Comparison of ENCODE assay signal across 8 cellular contexts in genomic region chr1:27603320-27603961, GRCh38. TPM values are rescaled to one million over a fixed set of nuclear protein-coding genes. Genes with fewer than 3 reads are reported as not detected.
DNase-seq lines count a peak whose midpoint lies in the region; ATAC-seq, FAIRE-seq and TF ChIP-seq lines count a peak whose summit lies in the region.

No MANE protein-coding gene starts in this region.

- H3K9me3 Mint-ChIP-seq in stimulated activated naive CD8-positive, alpha-beta T cell treated with anti-CD3 and anti-CD28 coated beads, Interleukin-15, Interleukin-2, amounts not matched to agents 100 ng/mL and 50 ng/mL, for 24 hours = no peaks in the 10 kb centered on the region

- POLR2A ChIA-PET in A673 (lab: Charles Lee; ENCODE audit: low non-redundant PET) = interaction anchor here (0.6 to 0.7 kb wide), 3 partner anchors 71 to 272 kb away, joined by 4 to 20 read pairs (median 5); no protein-coding TSS in a partner anchor

- no peaks in the 10 kb centered on the region for H3K9me3 ChIP-seq in A673 (ENCODE audit: low read depth, low read length, poor library complexity, severe bottlenecking)
- H3K9me3 ChIP-seq in breast epithelium = no peaks in the 10 kb centered on the region

- CTCF ChIA-PET in A673 (lab: Charles Lee) = interaction anchor here (0.6 to 1.6 kb wide), 8 partner anchors 47 to 1134 kb away, joined by 3 to 16 read pairs (median 4); partner anchors contain the start of gene YTHDF2

- H3K27ac Mint-ChIP-seq in stimulated activated naive CD8-positive, alpha-beta T cell treated with anti-CD3 and anti-CD28 coated beads, Interleukin-15, Interleukin-2, amounts not matched to agents 100 ng/mL and 50 ng/mL, for 24 hours = peak overlapping the region; percentile 74

- no TSS peak for BruUV-seq in A673 (replicated peaks; lab: Mats Ljungman, UMichigan)

- H3K4me1 ChIP-seq in A673 (ENCODE audit: insufficient read depth, low read length, poor library complexity, severe bottlenecking) = peaks cover 55% of the 10 kb centered on the region
- H3K4me1 ChIP-seq in breast epithelium = peaks cover 21 to 28% of the 10 kb centered on the region in 2 donors

- peak overlapping the region; percentile 87 for H3K4me3 ChIP-seq in A673 (ENCODE audit: low read depth, low read length, poor library complexity, severe bottlenecking)
- peak overlapping the region; percentile 92 to 100 (median 95) for H3K4me3 ChIP-seq in breast epithelium

- TF ChIP-seq POLR2A in GM12891 (IDR thresholded peaks at IDR 0.05; ENCODE audit: low read depth, low read length) (no peak), breast epithelium (IDR thresholded peaks at IDR 0.05) (no peak)

- no peak for FAIRE-seq in GM12891 (lab: Jason Lieb, UNC)

- no peaks in the 10 kb centered on the region for H3K27me3 ChIP-seq in A673 (replicated peaks; ENCODE audit: insufficient read depth, low read depth, low read length, poor library complexity)
- H3K27me3 ChIP-seq in breast epithelium = no peaks in the 10 kb centered on the region

- no peaks in the 10 kb centered on the region for H3K36me3 Mint-ChIP-seq in stimulated activated naive CD8-positive, alpha-beta T cell treated with anti-CD3 and anti-CD28 coated beads, Interleukin-15, Interleukin-2, amounts not matched to agents 100 ng/mL and 50 ng/mL, for 24 hours (ENCODE audit: low read depth)

- H3K4me3 Mint-ChIP-seq in stimulated activated naive CD8-positive, alpha-beta T cell treated with anti-CD3 and anti-CD28 coated beads, Interleukin-15, Interleukin-2, amounts not matched to agents 100 ng/mL and 50 ng/mL, for 24 hours = peak overlapping the region; percentile 92

- no peaks in the 10 kb centered on the region for H3K27me3 Mint-ChIP-seq in stimulated activated naive CD8-positive, alpha-beta T cell treated with anti-CD3 and anti-CD28 coated beads, Interleukin-15, Interleukin-2, amounts not matched to agents 100 ng/mL and 50 ng/mL, for 24 hours

- peak; percentile 37 for ATAC-seq in left colon
- ATAC-seq in HG02938 (IDR thresholded peaks at IDR 0.05; ENCODE audit: unreplicated experiment) = no peak

- H3K4me1 Mint-ChIP-seq in stimulated activated naive CD8-positive, alpha-beta T cell treated with anti-CD3 and anti-CD28 coated beads, Interleukin-15, Interleukin-2, amounts not matched to agents 100 ng/mL and 50 ng/mL, for 24 hours (ENCODE audit: low read depth) = peaks cover 29% of the 10 kb centered on the region

- TF ChIP-seq CTCF in A673 (conservative IDR thresholded peaks at IDR 0.05; ENCODE audit: low read depth, low read length) (no peak), breast epithelium (IDR thresholded peaks at IDR 0.05) (no peak)

- DNase-seq in A673 (ENCODE audit: low spot score) (peak; percentile 52), GM12891 (ENCODE audit: insufficient read length, low spot score) (peak; percentile 72), RPMI8226 (peak; percentile 54), breast epithelium (ENCODE audit: low spot score in 2 of 2) (no peak), left colon (peak in 1 of 2 donors; percentile 65), HCEC 1CT (no peak)

- intact Hi-C loops in A673 (cut with micrococcal nuclease; ENCODE audit: unreplicated experiment) = no loop called here
- intact Hi-C loops in breast epithelium (cut with DNase I; ENCODE audit: low total_unique reads) = loop anchor here (5.0 to 10.0 kb wide), 2 partner anchors 46 to 209 kb away; partner anchors contain the start of gene GPR3
- intact Hi-C loops in left colon (cut with DNase I, micrococcal nuclease) = loop anchor here (5.0 to 10.0 kb wide), 2 partner anchors 201 to 209 kb away; partner anchors contain the start of gene GPR3 (in 1 of the 2)

- H3K27ac ChIP-seq in A673 (ENCODE audit: low read depth, low read length, poor library complexity, severe bottlenecking) = peak overlapping the region; percentile 87
- peak overlapping the region; percentile 94 to 97 for H3K27ac ChIP-seq in breast epithelium

- no peaks in the 10 kb centered on the region for H3K36me3 ChIP-seq in A673 (ENCODE audit: insufficient read depth, low read length, poor library complexity, severe bottlenecking)
- no peaks in the 10 kb centered on the region for H3K36me3 ChIP-seq in breast epithelium

TF ChIP-seq in GM12891, 5 proteins besides CTCF, POLR2A, EP300 and RAD21:
- TF ChIP-seq TAF1 (IDR thresholded peaks at IDR 0.05; ENCODE audit: low read depth, low read length) (no peak), POU2F2 (IDR thresholded peaks at IDR 0.05; ENCODE audit: low read depth, low read length) (no peak), PAX5 (IDR thresholded peaks at IDR 0.05; ENCODE audit: insufficient read depth, low read length, severe bottlenecking) (no peak), SPI1 (IDR thresholded peaks at IDR 0.05; ENCODE audit: low read depth, low read length) (no peak), POLR2AphosphoS5 (IDR thresholded peaks at IDR 0.05; ENCODE audit: low read depth, low read length) (no peak)

RNA-seq across cellular contexts. Expression of gene AHDC1, which starts 0.5 kb away (rescaled TPM):
- total RNA-seq in A673 (2021) = 33.2 and 34.2 TPM in 2 replicates
- 6.8 TPM for polyA plus RNA-seq in GM12891 (2012; ENCODE audit: low read depth, missing spikeins)
- 10 to 100 TPM; 10.7 to 17.1 (median 15.4) TPM for total RNA-seq in breast epithelium
- total RNA-seq in left colon = 10 to 100 TPM; 21.5 to 25.2 TPM

RNA-seq across cellular contexts. Expression of gene FGR, which starts 31.5 kb away (rescaled TPM):
- total RNA-seq in A673 (2021) (not detected in 2 replicates), breast epithelium (10 to 100 TPM; 22.1 to 46.9 (median 24.3) TPM), left colon (1 to 10 TPM; 1.6 to 2.2 TPM)
- 57.1 TPM for polyA plus RNA-seq in GM12891 (2012; ENCODE audit: low read depth, missing spikeins)

Comparison
In these comparisons a context has a peak if more than half of its experiments do, and no peak if none do; other contexts are left out.
1. DNase-seq: peak in A673 (single experiment), GM12891 (single experiment) and RPMI8226 (single experiment); none in breast epithelium (0 of 2) and HCEC 1CT (single experiment).
2. RNA of gene FGR, which starts 31.5 kb away (total RNA-seq): 22.1 to 46.9 TPM in breast epithelium; 1.6 to 2.2 TPM in left colon and not detected in A673; every median in the first group is over 4 times any median in the second.